ENCODE assay signal across 18 cellular contexts in the genomic region with DNA sequence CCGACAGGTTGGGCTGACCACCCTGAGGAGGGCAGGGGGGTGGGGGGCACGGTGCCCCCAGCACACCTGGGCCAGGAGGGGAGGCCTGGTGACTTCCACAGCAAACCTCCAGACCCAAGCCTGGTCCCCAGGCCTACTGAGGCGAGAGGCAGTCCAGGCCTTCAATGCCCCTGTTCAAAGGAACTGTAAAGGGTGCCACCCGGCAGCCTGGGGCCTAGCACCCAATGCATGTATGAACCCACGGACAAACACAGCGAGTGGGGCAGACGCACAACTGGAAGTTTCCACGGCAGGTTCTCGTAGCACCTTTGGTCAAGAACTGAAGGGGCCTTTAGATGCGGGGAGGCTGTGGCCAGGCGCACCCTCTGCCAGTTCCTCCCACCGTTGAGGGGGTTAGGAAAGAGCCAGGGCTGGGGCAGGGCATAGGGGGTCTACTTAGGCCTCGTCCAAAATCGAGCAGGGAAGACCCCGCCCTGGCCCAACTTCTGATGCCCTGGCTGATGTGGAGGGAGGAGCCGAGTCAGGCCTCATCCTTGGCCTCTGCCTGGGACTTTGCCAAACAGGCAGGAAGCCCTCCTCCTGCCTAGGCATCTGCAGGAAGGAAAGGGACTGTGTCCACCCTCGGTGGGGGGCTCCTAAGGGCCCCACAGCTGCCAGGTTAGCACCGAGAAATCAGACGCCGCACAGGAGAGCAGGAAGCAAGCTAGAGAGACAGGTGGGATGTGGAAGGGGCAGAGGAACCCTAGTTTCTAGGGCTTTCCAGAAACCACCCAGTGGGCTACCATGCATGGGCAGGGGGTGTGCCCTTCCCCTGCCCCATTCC. TPM values are rescaled to one million over a fixed set of nuclear protein-coding genes. Genes with fewer than 3 reads are reported as not detected.
DNase-seq lines count a peak whose midpoint lies in the region; ATAC-seq and TF ChIP-seq lines count a peak whose summit lies in the region.
"Had no signal": no experiment of that assay in that cellular context is flagged by ENCODE, and none has a peak within 500 bp of the region (broad histone marks: within the 10 kb centered on the region; RNA-seq: fewer than 3 reads in every experiment).

No MANE protein-coding gene starts in this region.

- H3K9me3 ChIP-seq in endocrine pancreas (ENCODE audit: control insufficient read depth, low read length) (no peaks in the 10 kb centered on the region), upper lobe of left lung (no peaks in the 10 kb centered on the region)

- no peaks in the 10 kb centered on the region for H3K36me3 ChIP-seq in endocrine pancreas (ENCODE audit: control insufficient read depth, insufficient read depth, low read length)
- H3K36me3 ChIP-seq in upper lobe of left lung, result peaks cover 5 to 45% (median 22%) of the 10 kb centered on the region in 4 donors

- peaks cover 5% of the 10 kb centered on the region for H3K27me3 Mint-ChIP-seq in neural crest cell (ENCODE audit: low read depth)
- peaks cover 2% of the 10 kb centered on the region for H3K27me3 Mint-ChIP-seq in HFFc6 (ENCODE audit: insufficient read depth)
- H3K27me3 Mint-ChIP-seq: activated CD4-positive, alpha-beta T cell treated with anti-CD3 and anti-CD28 coated beads, Interleukin-2, amount 10 ng/mL, durations not matched to agents 7 days and 5 days had no signal

- TF ChIP-seq POLR2A in upper lobe of left lung (IDR thresholded peaks at IDR 0.05), result no peak

- H3K27me3 ChIP-seq in endocrine pancreas (ENCODE audit: control insufficient read depth, insufficient read depth, low read length) (no peaks in the 10 kb centered on the region), upper lobe of left lung (no peaks in the 10 kb centered on the region)

- peak in 1 of 2 donors; percentile 47 for DNase-seq in activated naive CD4-positive, alpha-beta T cell treated with anti-CD3 and anti-CD28 coated beads, Interleukin-2, amount 50 U/mL, for 72 hours (ENCODE audit: low spot score in 2 of 2)
- DNase-seq in activated naive CD4-positive, alpha-beta T cell treated with anti-CD3 and anti-CD28 coated beads, Interleukin-2, amount 50 U/mL, for 16 hours, result no peak
- no peak for DNase-seq in neural crest cell (ENCODE audit: low read depth, low spot score)
- peak in 1 of 2 donors; percentile 19 for DNase-seq in upper lobe of left lung
- DNase-seq in Ammon's horn (ENCODE audit: low spot score), result no peak
- no peak for DNase-seq in UCSD-AML1 (lab: John Stamatoyannopoulos, UW; ENCODE audit: unreplicated experiment)
- DNase-seq in HFFc6, result no peak
- DNase-seq: activated CD4-positive, alpha-beta T cell treated with anti-CD3 and anti-CD28 coated beads, Interleukin-2, amount 10 ng/mL, durations not matched to agents 7 days and 5 days; activated naive CD4-positive, alpha-beta T cell treated with Interleukin-2 at 50 U/mL for 16 hours; cortex of kidney; DMS79 treated with DMSO at 0.1 percent for 48 hours; foreskin melanocyte; kidney glomerular epithelial cell; NCI-H1092 treated with DMSO at 0.1 percent for 48 hours; NCI-H446; nephron progenitor cell; T-helper 1 cell had no signal

- peaks cover 11 to 12% of the 10 kb centered on the region in 2 donors for H3K36me3 Mint-ChIP-seq in activated naive CD4-positive, alpha-beta T cell treated with anti-CD3 and anti-CD28 coated beads, Interleukin-2, amount 50 U/mL, for 72 hours
- H3K36me3 Mint-ChIP-seq in neural crest cell (ENCODE audit: low read depth), result no peaks in the 10 kb centered on the region
- no peaks in the 10 kb centered on the region; the same call in 1 of the 2 replicates for H3K36me3 Mint-ChIP-seq in HFFc6 (ENCODE audit: low read depth)

- no peak for TF ChIP-seq EP300 in upper lobe of left lung (IDR thresholded peaks at IDR 0.05)

- peak overlapping the region; percentile 69 to 93 for H3K27ac Mint-ChIP-seq in activated naive CD4-positive, alpha-beta T cell treated with anti-CD3 and anti-CD28 coated beads, Interleukin-2, amount 50 U/mL, for 72 hours
- H3K27ac Mint-ChIP-seq in neural crest cell (ENCODE audit: unreplicated experiment) (no peak overlapping the region), HFFc6 (no peak overlapping the region)
- H3K27ac Mint-ChIP-seq: activated CD4-positive, alpha-beta T cell treated with anti-CD3 and anti-CD28 coated beads, Interleukin-2, amount 10 ng/mL, durations not matched to agents 7 days and 5 days; nephron progenitor cell had no signal

- H3K4me3 Mint-ChIP-seq in neural crest cell (peak overlapping the region; percentile 15), HFFc6 (no peak overlapping the region)
- H3K4me3 Mint-ChIP-seq: activated CD4-positive, alpha-beta T cell treated with anti-CD3 and anti-CD28 coated beads, Interleukin-2, amount 10 ng/mL, durations not matched to agents 7 days and 5 days; nephron progenitor cell had no signal

- WGBS in upper lobe of left lung, 2 donors, result 81% methylated on average over 20 of the region's 20 CpGs; no CpG with 5 or more reads in 1 of the 2 donors

- H3K4me1 Mint-ChIP-seq in neural crest cell, result peaks cover 36% of the 10 kb centered on the region
- H3K4me1 Mint-ChIP-seq in HFFc6 (ENCODE audit: low read depth), result peaks cover 16% of the 10 kb centered on the region

- ATAC-seq in activated naive CD4-positive, alpha-beta T cell treated with anti-CD3 and anti-CD28 coated beads, Interleukin-2, amount 50 U/mL, for 72 hours, result no peak
- ATAC-seq in upper lobe of left lung (ENCODE audit: low FRiP score in 2 of 2), result no peak

- peak overlapping the region; percentile 31 for H3K9ac ChIP-seq in endocrine pancreas (ENCODE audit: control insufficient read depth, insufficient read depth, low read length)

- H3K27ac ChIP-seq in upper lobe of left lung, result peak overlapping the region; percentile 67 to 81 (median 80)

- TF ChIP-seq CTCF in neural crest cell (conservative IDR thresholded peaks at IDR 0.05) (no peak), upper lobe of left lung (IDR thresholded peaks at IDR 0.05) (no peak), HFFc6 (IDR thresholded peaks at IDR 0.05) (no peak)

- H3K4me3 ChIP-seq in endocrine pancreas (ENCODE audit: control insufficient read depth, insufficient read depth, low read length) (no peak overlapping the region), upper lobe of left lung (no peak overlapping the region)

- no peaks in the 10 kb centered on the region for H3K9me3 Mint-ChIP-seq in activated naive CD4-positive, alpha-beta T cell treated with anti-CD3 and anti-CD28 coated beads, Interleukin-2, amount 50 U/mL, for 72 hours
- H3K9me3 Mint-ChIP-seq in neural crest cell (no peaks in the 10 kb centered on the region), HFFc6 (no peaks in the 10 kb centered on the region)
- H3K9me3 Mint-ChIP-seq: activated CD4-positive, alpha-beta T cell treated with anti-CD3 and anti-CD28 coated beads, Interleukin-2, amount 10 ng/mL, durations not matched to agents 7 days and 5 days; nephron progenitor cell had no signal

- peaks cover 10% of the 10 kb centered on the region for H3K4me1 ChIP-seq in endocrine pancreas (ENCODE audit: control insufficient read depth, insufficient read depth, low read length)
- peaks cover 41 to 61% (median 47%) of the 10 kb centered on the region in 4 donors for H3K4me1 ChIP-seq in upper lobe of left lung

RNA-seq across cellular contexts. Expression of gene CBX6, which starts 6.6 kb away (rescaled TPM):
- 10 to 100 TPM; 46.9 to 92.6 TPM for total RNA-seq in activated naive CD4-positive, alpha-beta T cell treated with anti-CD3 and anti-CD28 coated beads, Interleukin-2, amount 50 U/mL, for 72 hours
- total RNA-seq in neural crest cell, result 45.8 and 48.2 TPM in 2 replicates
- 10 to 100 TPM; 30.4 to 74.9 (median 45.4) TPM for total RNA-seq in upper lobe of left lung
- 10 to 100 TPM; 72.0 to 91.5 (median 75.3) TPM for total RNA-seq in HFFc6 (2021; fragmentation: NEBNext Ultra II Directional; extraction: Animal tissue kit (Norgen Biotek cat#: 25700))

RNA-seq across cellular contexts. Expression of gene NPTXR, which starts 21.6 kb away (rescaled TPM):
- total RNA-seq in activated naive CD4-positive, alpha-beta T cell treated with anti-CD3 and anti-CD28 coated beads, Interleukin-2, amount 50 U/mL, for 72 hours, result 1 to 10 TPM in 1 of 2 donors, under 1 TPM in 1; 0.75 to 1.1 TPM
- total RNA-seq in neural crest cell, result 9.3 and 9.4 TPM in 2 replicates
- total RNA-seq in upper lobe of left lung, result 1 to 10 TPM in 5 of 6 donors, not detected in 1; 1.4 to 6.6 (median 3.0) TPM
- total RNA-seq in HFFc6 (2021; fragmentation: NEBNext Ultra II Directional; extraction: Animal tissue kit (Norgen Biotek cat#: 25700)), result 1 to 10 TPM; 1.4 to 5.4 (median 1.6) TPM

Comparison
In these comparisons a context has a peak if more than half of its experiments do, and no peak if none do; other contexts are left out.
1. H3K27ac Mint-ChIP-seq: peak in activated naive CD4-positive, alpha-beta T cell treated with anti-CD3 and anti-CD28 coated beads, Interleukin-2, amount 50 U/mL, for 72 hours (2 of 2); none in neural crest cell (single experiment) and HFFc6 (single experiment).